ENCODE assay signal across 24 cellular contexts in genomic region chr10:33734393-33735110, GRCh38.
A peak's percentile ranks its signal among the peaks of the same experiment; 100 is the strongest.
DNase-seq lines count a peak whose midpoint lies in the region; ATAC-seq and TF ChIP-seq lines count a peak whose summit lies in the region.
"Had no signal": no experiment of that assay in that cellular context is flagged by ENCODE, and none has a peak within 500 bp of the region (broad histone marks: within the 10 kb centered on the region; RNA-seq: fewer than 3 reads in every experiment).

No MANE protein-coding gene starts in this region.

- ATAC-seq in GM19452 (IDR thresholded peaks at IDR 0.05; ENCODE audit: unreplicated experiment) (no peak), HG02798 (IDR thresholded peaks at IDR 0.05; ENCODE audit: poor library complexity, unreplicated experiment) (no peak)
- no peak for ATAC-seq in activated T-cell treated with anti-CD3 and anti-CD28 coated beads, Interleukin-2, amount 50 U/mL, for 4 hours
- ATAC-seq: activated CD8-positive, alpha-beta T cell treated with anti-CD3 and anti-CD28 coated beads, Interleukin-2, amount 10 ng/mL, durations not matched to agents 7 days and 5 days; CD8-positive, alpha-beta T cell; esophagus mucosa had no signal

- CTCF ChIA-PET in MCF 10A (lab: Yijun Ruan, JAX), result no interaction called here

- intact Hi-C loops in MCF 10A (cut with micrococcal nuclease), result no loop called here
- intact Hi-C loops in breast epithelium (cut with DNase I; ENCODE audit: low total_unique reads), result no loop called here

- H3K36me3 Mint-ChIP-seq in MCF 10A (ENCODE audit: insufficient read depth, unreplicated experiment), result no peaks in the 10 kb centered on the region
- no peaks in the 10 kb centered on the region for H3K36me3 Mint-ChIP-seq in activated T-cell treated with anti-CD3 and anti-CD28 coated beads, Interleukin-2, amount 50 U/mL, for 4 hours (ENCODE audit: insufficient read depth)
- H3K36me3 Mint-ChIP-seq: CD8-positive, alpha-beta T cell had no signal

- H3K27me3 Mint-ChIP-seq in MCF 10A (ENCODE audit: insufficient read depth, unreplicated experiment), result no peaks in the 10 kb centered on the region
- no peaks in the 10 kb centered on the region for H3K27me3 Mint-ChIP-seq in activated T-cell treated with anti-CD3 and anti-CD28 coated beads, Interleukin-2, amount 50 U/mL, for 4 hours (ENCODE audit: low read depth)

- peaks cover 8% of the 10 kb centered on the region for H3K4me1 Mint-ChIP-seq in MCF 10A (ENCODE audit: insufficient read depth, unreplicated experiment)
- no peaks in the 10 kb centered on the region for H3K4me1 Mint-ChIP-seq in activated T-cell treated with anti-CD3 and anti-CD28 coated beads, Interleukin-2, amount 50 U/mL, for 4 hours (ENCODE audit: low read depth)

- POLR2A ChIA-PET in MCF 10A (lab: Yijun Ruan, JAX), result no interaction called here

- H3K4me3 ChIP-seq in breast epithelium, result no peak overlapping the region
- H3K4me3 ChIP-seq: colonic mucosa, SJSA1, skin epidermis, upper lobe of left lung had no signal

- no peaks in the 10 kb centered on the region for H3K9me3 ChIP-seq in breast epithelium
- H3K9me3 ChIP-seq: colonic mucosa, SJSA1, upper lobe of left lung had no signal

- no peaks in the 10 kb centered on the region for H3K36me3 ChIP-seq in breast epithelium
- H3K36me3 ChIP-seq: colonic mucosa, SJSA1, upper lobe of left lung had no signal

- no TSS peak for BruUV-seq in MCF 10A (replicated peaks; lab: Mats Ljungman, UMichigan)

- H3K27ac Mint-ChIP-seq in MCF 10A (ENCODE audit: low read depth, unreplicated experiment), result no peak overlapping the region
- H3K27ac Mint-ChIP-seq: activated CD8-positive, alpha-beta T cell treated with anti-CD3 and anti-CD28 coated beads, Interleukin-2, amount 10 ng/mL, durations not matched to agents 7 days and 5 days; CD8-positive, alpha-beta T cell; T-helper 1 cell treated with Interleukin-12 subunit alpha and Interleukin-12 subunit beta and Interleukin-4 antibody, amounts not matched to agents 30 μg/mL and 1 μg/mL, for 36 hours had no signal

- no peak overlapping the region for H3K27ac ChIP-seq in breast epithelium
- H3K27ac ChIP-seq: colonic mucosa, SJSA1, skin epidermis, upper lobe of left lung had no signal

- H3K4me1 ChIP-seq in breast epithelium, result no peaks in the 10 kb centered on the region
- H3K4me1 ChIP-seq: colonic mucosa, SJSA1, upper lobe of left lung had no signal

- H3K9me3 Mint-ChIP-seq in MCF 10A (ENCODE audit: unreplicated experiment), result no peaks in the 10 kb centered on the region
- no peaks in the 10 kb centered on the region for H3K9me3 Mint-ChIP-seq in activated T-cell treated with anti-CD3 and anti-CD28 coated beads, Interleukin-2, amount 50 U/mL, for 4 hours
- H3K9me3 Mint-ChIP-seq: T-helper 1 cell treated with Interleukin-12 subunit alpha and Interleukin-12 subunit beta and Interleukin-4 antibody, amounts not matched to agents 30 μg/mL and 1 μg/mL, for 36 hours had no signal

- H3K27me3 ChIP-seq in breast epithelium, result no peaks in the 10 kb centered on the region
- H3K27me3 ChIP-seq: colonic mucosa, SJSA1, upper lobe of left lung had no signal

- TF ChIP-seq CTCF in MCF 10A (IDR thresholded peaks at IDR 0.05; ENCODE audit: unreplicated experiment), result no peak
- TF ChIP-seq CTCF in breast epithelium (IDR thresholded peaks at IDR 0.05), result no peak

- peak; percentile 39 for DNase-seq in MCF 10A (ENCODE audit: unreplicated experiment)
- no peak for DNase-seq in breast epithelium (ENCODE audit: low spot score in 2 of 2)
- DNase-seq in RPMI8226, result peak; percentile 54
- DNase-seq in glomerular visceral epithelial cell (ENCODE audit: extremely low spot score), result peak; percentile 77
- no peak for DNase-seq in activated T-cell treated with anti-CD3 and anti-CD28 coated beads, Interleukin-2, amount 50 U/mL, for 4 hours
- DNase-seq in NCI-H510A treated with DMSO at 0.1 percent for 48 hours (lab: John Stamatoyannopoulos, UW), result no peak
- DNase-seq: activated CD8-positive, alpha-beta T cell treated with anti-CD3 and anti-CD28 coated beads, Interleukin-2, amount 10 ng/mL, durations not matched to agents 7 days and 5 days; activated gamma-delta T cell; CD8-positive, alpha-beta T cell; colonic mucosa; GOT3; Karpas-422; kidney; NCI-H1092; NCI-H187 treated with DMSO at 0.1 percent for 48 hours; NCI-H345; occipital lobe had no signal

- H3K4me3 Mint-ChIP-seq in MCF 10A (ENCODE audit: unreplicated experiment), result no peak overlapping the region
- no peak overlapping the region for H3K4me3 Mint-ChIP-seq in activated T-cell treated with anti-CD3 and anti-CD28 coated beads, Interleukin-2, amount 50 U/mL, for 4 hours
- H3K4me3 Mint-ChIP-seq: activated CD8-positive, alpha-beta T cell treated with anti-CD3 and anti-CD28 coated beads, Interleukin-2, amount 10 ng/mL, durations not matched to agents 7 days and 5 days; CD8-positive, alpha-beta T cell; T-helper 1 cell treated with Interleukin-12 subunit alpha and Interleukin-12 subunit beta and Interleukin-4 antibody, amounts not matched to agents 30 μg/mL and 1 μg/mL, for 36 hours had no signal

- no peak for TF ChIP-seq POLR2A in breast epithelium (IDR thresholded peaks at IDR 0.05)

Comparison
In these comparisons a context has a peak if more than half of its experiments do, and no peak if none do; other contexts are left out.
1. DNase-seq: peak in MCF 10A (single experiment), RPMI8226 (single experiment) and glomerular visceral epithelial cell (single experiment); none in breast epithelium (0 of 2), activated T-cell treated with anti-CD3 and anti-CD28 coated beads, Interleukin-2, amount 50 U/mL, for 4 hours (single experiment) and NCI-H510A treated with DMSO at 0.1 percent for 48 hours (single experiment).